23 cellular contexts compared by ENCODE assay signal in the genomic region with DNA sequence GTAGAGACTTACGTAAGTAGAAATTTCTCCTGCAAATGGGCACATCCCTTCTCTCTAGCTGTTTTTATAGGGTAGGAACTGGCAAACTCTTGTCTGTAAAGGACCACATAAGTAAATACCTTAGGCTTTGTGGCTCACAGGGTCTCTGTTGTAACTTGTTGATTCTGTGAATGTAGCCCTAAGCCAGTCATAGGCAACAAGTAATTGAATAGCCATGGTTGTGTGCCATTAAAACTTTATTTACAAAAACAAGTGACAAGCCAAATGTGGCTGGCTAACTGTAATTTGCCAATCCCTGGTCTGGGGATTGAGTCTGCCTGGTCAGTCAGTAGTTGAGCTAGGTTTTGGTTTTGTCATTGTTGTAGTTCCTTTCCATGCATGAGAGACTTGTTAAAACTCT. TPM values are rescaled to one million over a fixed set of nuclear protein-coding genes. Genes with fewer than 3 reads are reported as not detected.
A peak's percentile ranks its signal among the peaks of the same experiment; 100 is the strongest.
DNase-seq lines count a peak whose midpoint lies in the region; ATAC-seq, FAIRE-seq and TF ChIP-seq lines count a peak whose summit lies in the region.
"Had no signal": no experiment of that assay in that cellular context is flagged by ENCODE, and none has a peak within 500 bp of the region (broad histone marks: within the 10 kb centered on the region; RNA-seq: fewer than 3 reads in every experiment).

No MANE protein-coding gene starts in this region.

- no peak overlapping the region for H2AFZ ChIP-seq in keratinocyte (ENCODE audit: control insufficient read depth, low read length)
- H2AFZ ChIP-seq: GM23248 had no signal

- H3K9ac ChIP-seq in keratinocyte (ENCODE audit: control insufficient read depth, extremely low read depth, insufficient read depth, low read length), result no peak overlapping the region
- H3K9ac ChIP-seq: BLaER1, GM23248 had no signal

- H3K4me1 Mint-ChIP-seq in stimulated activated naive CD8-positive, alpha-beta T cell treated with anti-CD3 and anti-CD28 coated beads, Interleukin-15, Interleukin-2, amounts not matched to agents 100 ng/mL and 50 ng/mL, for 24 hours (ENCODE audit: low read depth), result peaks cover 31% of the 10 kb centered on the region
- H3K4me1 Mint-ChIP-seq in stimulated activated naive CD8-positive, alpha-beta T cell treated with anti-CD3 and anti-CD28 coated beads, Interleukin-15, amount 100 ng/mL, for 72 hours, result peaks cover 30% of the 10 kb centered on the region
- H3K4me1 Mint-ChIP-seq in T-helper 17 cell, result peaks cover 16% of the 10 kb centered on the region

- FAIRE-seq in bronchial epithelial cell (lab: Jason Lieb, UNC) (no peak), keratinocyte (lab: Jason Lieb, UNC) (peak; percentile 86)
- FAIRE-seq: A204.1 had no signal

- TF ChIP-seq CTCF in bronchial epithelial cell (IDR thresholded peaks at IDR 0.05; ENCODE audit: insufficient read depth, low read length, severe bottlenecking) (no peak), keratinocyte (optimal IDR thresholded peaks at IDR 0.05 in 1 of 3, IDR thresholded peaks at IDR 0.05 in 1 of 3, conservative IDR thresholded peaks at IDR 0.05 in 1 of 3; ENCODE audit: extremely low read depth in 1 of 3, insufficient read depth in 2 of 3, low read length in 3 of 3) (no peak)

- H3K4me3 ChIP-seq in bronchial epithelial cell (ENCODE audit: low read depth, low read length), result no peak overlapping the region
- no peak overlapping the region for H3K4me3 ChIP-seq in keratinocyte (ENCODE audit: control insufficient read depth in 2 of 3, extremely low read depth in 1 of 3, insufficient read depth in 2 of 3, low read depth in 1 of 3, low read length in 3 of 3)
- H3K4me3 ChIP-seq: BLaER1, GM23248, HAP-1, MG63 had no signal

- no peak overlapping the region for H3K4me3 Mint-ChIP-seq in stimulated activated naive CD8-positive, alpha-beta T cell treated with anti-CD3 and anti-CD28 coated beads, Interleukin-15, Interleukin-2, amounts not matched to agents 100 ng/mL and 50 ng/mL, for 24 hours
- H3K4me3 Mint-ChIP-seq in stimulated activated naive CD8-positive, alpha-beta T cell treated with anti-CD3 and anti-CD28 coated beads, Interleukin-15, amount 100 ng/mL, for 72 hours, result no peak overlapping the region
- no peak overlapping the region for H3K4me3 Mint-ChIP-seq in T-helper 17 cell

- H4K20me1 ChIP-seq in keratinocyte (ENCODE audit: control insufficient read depth, extremely low read depth, insufficient read depth, low read length), result no peaks in the 10 kb centered on the region
- H4K20me1 ChIP-seq: BLaER1 had no signal

- H3K36me3 ChIP-seq in bronchial epithelial cell (ENCODE audit: control insufficient read depth, insufficient read depth, low read length) (no peaks in the 10 kb centered on the region), keratinocyte (ENCODE audit: control insufficient read depth in 2 of 2, extremely low read depth in 1 of 2, insufficient read depth in 2 of 2, low read length in 2 of 2) (no peaks in the 10 kb centered on the region)
- H3K36me3 ChIP-seq: BLaER1, HAP-1, MG63 had no signal

- peaks cover 8% of the 10 kb centered on the region for H3K9me3 Mint-ChIP-seq in stimulated activated naive CD8-positive, alpha-beta T cell treated with anti-CD3 and anti-CD28 coated beads, Interleukin-15, Interleukin-2, amounts not matched to agents 100 ng/mL and 50 ng/mL, for 24 hours
- H3K9me3 Mint-ChIP-seq in stimulated activated naive CD8-positive, alpha-beta T cell treated with anti-CD3 and anti-CD28 coated beads, Interleukin-15, amount 100 ng/mL, for 72 hours, result peaks cover 11 to 49% of the 10 kb centered on the region in 2 donors

- no peaks in the 10 kb centered on the region for H3K27me3 ChIP-seq in bronchial epithelial cell (ENCODE audit: control insufficient read depth, insufficient read depth, low read length)
- H3K27me3 ChIP-seq in keratinocyte (ENCODE audit: control insufficient read depth, extremely low read depth, insufficient read depth, low read length), result no peaks in the 10 kb centered on the region
- H3K27me3 ChIP-seq: BLaER1, MG63 had no signal

- peak overlapping the region; percentile 1 for H3K27ac Mint-ChIP-seq in stimulated activated naive CD8-positive, alpha-beta T cell treated with anti-CD3 and anti-CD28 coated beads, Interleukin-15, Interleukin-2, amounts not matched to agents 100 ng/mL and 50 ng/mL, for 24 hours
- H3K27ac Mint-ChIP-seq in stimulated activated naive CD8-positive, alpha-beta T cell treated with anti-CD3 and anti-CD28 coated beads, Interleukin-15, amount 100 ng/mL, for 72 hours, result no peak overlapping the region
- H3K27ac Mint-ChIP-seq in T-helper 17 cell, result no peak overlapping the region
- H3K27ac Mint-ChIP-seq: CD4-positive, CD25-positive, alpha-beta regulatory T cell had no signal

- peaks cover 2% of the 10 kb centered on the region for H3K79me2 ChIP-seq in keratinocyte (ENCODE audit: control insufficient read depth, insufficient read depth, low read length)

- no peaks in the 10 kb centered on the region for H3K9me1 ChIP-seq in keratinocyte (ENCODE audit: control insufficient read depth, extremely low read depth, insufficient read depth, low read length)

- ATAC-seq in stimulated activated naive CD8-positive, alpha-beta T cell treated with anti-CD3 and anti-CD28 coated beads, Interleukin-15, amount 100 ng/mL, for 72 hours, result no peak
- ATAC-seq in T-helper 17 cell, result no peak
- no peak for ATAC-seq in HG02623 (IDR thresholded peaks at IDR 0.05; ENCODE audit: unreplicated experiment)
- ATAC-seq in HG03354 (IDR thresholded peaks at IDR 0.05; ENCODE audit: poor library complexity, severe bottlenecking, unreplicated experiment), result no peak

- no peak overlapping the region for H3K4me2 ChIP-seq in keratinocyte (ENCODE audit: control insufficient read depth, extremely low read depth, insufficient read depth, low read depth, low read length)
- H3K4me2 ChIP-seq: BLaER1 had no signal

- H3K27me3 Mint-ChIP-seq in stimulated activated naive CD8-positive, alpha-beta T cell treated with anti-CD3 and anti-CD28 coated beads, Interleukin-15, Interleukin-2, amounts not matched to agents 100 ng/mL and 50 ng/mL, for 24 hours, result no peaks in the 10 kb centered on the region
- no peaks in the 10 kb centered on the region for H3K27me3 Mint-ChIP-seq in stimulated activated naive CD8-positive, alpha-beta T cell treated with anti-CD3 and anti-CD28 coated beads, Interleukin-15, amount 100 ng/mL, for 72 hours
- no peaks in the 10 kb centered on the region for H3K27me3 Mint-ChIP-seq in T-helper 17 cell

- peak overlapping the region; percentile 8 for H3K27ac ChIP-seq in keratinocyte (ENCODE audit: control insufficient read depth, insufficient read depth, low read length)
- H3K27ac ChIP-seq: BLaER1, GM23248, HL-60, RWPE1 had no signal

- H3K9me3 ChIP-seq in keratinocyte (ENCODE audit: control insufficient read depth, low read depth, low read length) (peaks cover 2% of the 10 kb centered on the region), T-helper 17 cell (ENCODE audit: control insufficient read depth, low read length, poor library complexity, severe bottlenecking) (no peaks in the 10 kb centered on the region)
- H3K9me3 ChIP-seq: HAP-1 had no signal

- dilution Hi-C loops in keratinocyte (cut with MboI; ENCODE audit: extremely low pct_ligation_motif_present, low sequenced_read_pairs), result no loop called here

- H3K36me3 Mint-ChIP-seq in stimulated activated naive CD8-positive, alpha-beta T cell treated with anti-CD3 and anti-CD28 coated beads, Interleukin-15, Interleukin-2, amounts not matched to agents 100 ng/mL and 50 ng/mL, for 24 hours (ENCODE audit: low read depth), result no peaks in the 10 kb centered on the region
- no peaks in the 10 kb centered on the region for H3K36me3 Mint-ChIP-seq in T-helper 17 cell (ENCODE audit: low read depth)

- DNase-seq in stimulated activated naive CD8-positive, alpha-beta T cell treated with anti-CD3 and anti-CD28 coated beads, Interleukin-15, amount 100 ng/mL, for 72 hours, result no peak
- DNase-seq in bronchial epithelial cell (ENCODE audit: low read depth), result peak; percentile 91
- DNase-seq in keratinocyte (ENCODE audit: low read depth, low spot score), result no peak
- DNase-seq in T-helper 17 cell, result no peak
- DNase-seq: CD4-positive, CD25-positive, alpha-beta regulatory T cell; DMS153; GM23248; MG63; NCI-H1105 treated with DMSO at 0.1 percent for 48 hours; NCI-H146; NCI-H1930; NCI-H2107; NCI-H446; NCI-H526; SHP77 had no signal

- H3K4me1 ChIP-seq in keratinocyte (ENCODE audit: control insufficient read depth, extremely low read depth, insufficient read depth, low read length), result peaks cover 14% of the 10 kb centered on the region

RNA-seq across cellular contexts. Expression of gene KLF6, which starts 5.3 kb away (rescaled TPM):
- total RNA-seq in bronchial epithelial cell (49.7 and 70.6 TPM in 2 replicates), T-helper 17 cell (1,000 to 10,000 TPM; 1,918 to 2,317 TPM)
- polyA plus RNA-seq in keratinocyte, result 174 to 250 TPM (median 213 TPM) in 3 replicates
- polyA plus RNA-seq in keratinocyte (2011; ENCODE audit: low read depth), result 159 TPM
- polyA plus RNA-seq in keratinocyte (2011; cell fraction: cytosol; rRNA removed), result 111 and 137 TPM in 2 replicates
- 564 and 626 TPM in 2 replicates for polyA plus RNA-seq in keratinocyte (2011; cell fraction: nucleus; rRNA removed)
- polyA plus RNA-seq in keratinocyte (2012; ENCODE audit: low replicate concordance), result 148 and 270 TPM in 2 replicates
- 425 to 516 TPM (median 456 TPM) in 3 replicates for polyA minus RNA-seq in keratinocyte
- polyA minus RNA-seq in keratinocyte (2011; cell fraction: cytosol; rRNA and poly(A)+ RNA removed), result 131 TPM
- 587 and 853 TPM in 2 replicates for polyA minus RNA-seq in keratinocyte (2011; cell fraction: nucleus; rRNA and poly(A)+ RNA removed)

Comparison
In these comparisons a context has a peak if more than half of its experiments do, and no peak if none do; other contexts are left out.
1. RNA of gene KLF6, which starts 5.3 kb away (total RNA-seq): 1,918 to 2,317 TPM in T-helper 17 cell; 49.7 to 70.6 TPM in bronchial epithelial cell; every median in the first group is over 10 times any median in the second.